In genomic region chr20:21505161-21505809, GRCh38 we compare ENCODE assay signal across 8 cellular contexts. TPM values are rescaled to one million over a fixed set of nuclear protein-coding genes. Genes with fewer than 3 reads are reported as not detected.
DNase-seq lines count a peak whose midpoint lies in the region; ATAC-seq, FAIRE-seq and TF ChIP-seq lines count a peak whose summit lies in the region.

No MANE protein-coding gene starts in this region.

- ATAC-seq in Right ventricle myocardium inferior (peak; percentile 58), upper lobe of right lung (peak; percentile 80)

- intact Hi-C loops in Right ventricle myocardium inferior (cut with DNase I) (loop anchor here (1.0 to 5.0 kb wide), 2 partner anchors 270 to 643 kb away; no protein-coding TSS in a partner anchor), posterior cingulate gyrus (cut with DNase I) (loop anchor here (1.0 to 10.0 kb wide), 5 partner anchors 200 to 666 kb away; partner anchors contain the start of gene XRN2), upper lobe of right lung (cut with DNase I) (loop anchor here (5.0 to 10.0 kb wide), 2 partner anchors 268 to 640 kb away; no protein-coding TSS in a partner anchor)

- no peaks in the 10 kb centered on the region for H3K36me3 ChIP-seq in upper lobe of right lung

- no peak overlapping the region for H3K4me3 ChIP-seq in upper lobe of right lung

- peak; percentile 26 for FAIRE-seq in HTR-8/SVneo (lab: Jason Lieb, UNC)

- peak; percentile 98 for TF ChIP-seq CTCF in upper lobe of right lung (IDR thresholded peaks at IDR 0.05)

- H3K27ac ChIP-seq in upper lobe of right lung: no peak overlapping the region

- DNase-seq in GM03348 (ENCODE audit: low spot score) (peak; percentile 84), HTR-8/SVneo (ENCODE audit: insufficient read length, low spot score) (peak; percentile 74), SK-N-DZ (ENCODE audit: low spot score) (peak; percentile 49), Right ventricle myocardium inferior (ENCODE audit: missing footprints) (peak; percentile 93), posterior cingulate gyrus (peak in 9 of 10 donors; percentile 66 to 95 (median 81)), upper lobe of right lung (peak; percentile 87), ureter (ENCODE audit: low spot score) (no peak)
- peak; percentile 84 for DNase-seq in activated naive CD4-positive, alpha-beta T cell treated with anti-CD3 and anti-CD28 coated beads, Interleukin-2, amount 50 U/mL, for 16 hours

- H3K4me1 ChIP-seq in upper lobe of right lung: peaks cover 22% of the 10 kb centered on the region

- H3K9me3 ChIP-seq in upper lobe of right lung: no peaks in the 10 kb centered on the region

- H3K27me3 ChIP-seq in upper lobe of right lung: peaks cover 85% of the 10 kb centered on the region

RNA-seq across cellular contexts. Expression of gene NKX2-2, which starts 8.6 kb away (rescaled TPM):
- not detected in 2 replicates for polyA plus RNA-seq in SK-N-DZ (2014; cell fraction: cytosol; rRNA removed)
- polyA plus RNA-seq in SK-N-DZ (2014; cell fraction: nucleus; rRNA removed): not detected in 2 replicates
- not detected for total RNA-seq in Right ventricle myocardium inferior
- total RNA-seq in upper lobe of right lung: not detected
- total RNA-seq in ureter: not detected
